ENCODE assay signal across 35 cellular contexts in genomic region chr9:8713149-8713856, GRCh38.
"Had no signal": no experiment of that assay in that cellular context is flagged by ENCODE, and none has a peak within 500 bp of the region (broad histone marks: within the 10 kb centered on the region; RNA-seq: fewer than 3 reads in every experiment).

No MANE protein-coding gene starts in this region.

- H3K4me2 ChIP-seq: KMS-11 had no signal

- H3K4me3 ChIP-seq: MG63 had no signal

- DNase-seq: Karpas-422, Kasumi-1, KBM-7, KG1, MG63, MM.1S, MV-4-11, NCI-H1048, NCI-H1092, NCI-H1092 treated with DMSO at 0.1 percent for 48 hours, NCI-H1105, NCI-H1105 treated with DMSO at 0.1 percent for 48 hours, NCI-H1417, NCI-H1417 treated with DMSO at 0.1 percent for 48 hours, NCI-H1436, NCI-H1436 treated with DMSO at 0.1 percent for 48 hours, NCI-H146, NCI-H1694 treated with DMSO at 0.1 percent for 48 hours, NCI-H187, NCI-H187 treated with DMSO at 0.1 percent for 48 hours, NCI-H1930, NCI-H2029, NCI-H2029 treated with DMSO at 0.1 percent for 48 hours, NCI-H2081, NCI-H2081 treated with DMSO at 0.1 percent for 48 hours, NCI-H2107, NCI-H2171, NCI-H2171 treated with DMSO at 0.1 percent for 48 hours, NCI-H2227 treated with DMSO at 0.1 percent for 48 hours, NCI-H226, NCI-H345, NCI-H446, NCI-H446 treated with DMSO at 0.1 percent for 48 hours, NCI-H510A had no signal

- H3K36me3 ChIP-seq: MG63 had no signal

- H3K27ac ChIP-seq: KMS-11 had no signal

- H3K27me3 ChIP-seq: MG63 had no signal

- H3K9me3 ChIP-seq: MG63 had no signal

- H3K9ac ChIP-seq: KMS-11 had no signal
